In the genomic region with DNA sequence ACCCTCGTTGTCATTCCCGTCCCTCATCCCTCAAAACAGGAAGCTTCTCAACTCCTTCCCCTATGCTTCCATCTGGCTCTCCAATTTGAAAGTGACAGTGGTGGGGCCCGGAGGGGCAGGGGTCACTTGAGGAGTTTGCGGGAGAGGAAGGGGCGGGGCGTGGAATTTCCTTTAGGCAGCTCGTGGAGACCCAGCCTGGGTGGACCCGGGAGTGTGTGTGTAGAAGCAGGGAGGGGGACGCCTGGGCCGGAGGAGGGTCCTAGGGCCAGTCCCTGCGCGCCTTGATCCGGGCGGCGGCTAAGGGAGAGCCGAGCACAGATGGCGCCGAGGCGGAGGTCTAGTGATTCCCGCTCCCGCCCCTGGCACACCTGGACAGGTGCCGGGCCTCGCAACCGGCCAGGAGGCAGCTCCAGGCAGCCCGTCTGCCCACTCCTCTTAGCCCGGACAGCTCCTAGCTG, we compare ENCODE assay signal across 3 cellular contexts.
TF ChIP-seq lines count a peak whose summit lies in the region.

No MANE protein-coding gene starts in this region.

TF ChIP-seq in SK-N-SH, 30 proteins besides CTCF, POLR2A, EP300 and RAD21 (continued from another document):
- TF ChIP-seq EZH2phosphoT487 (IDR thresholded peaks at IDR 0.05; ENCODE audit: borderline replicate concordance, low read depth) (no peak), NFIC (IDR thresholded peaks at IDR 0.05; ENCODE audit: borderline replicate concordance) (no peak), MXI1 (IDR thresholded peaks at IDR 0.05; ENCODE audit: low read depth, low read length) (no peak)
- TF ChIP-seq, protein P1, sequence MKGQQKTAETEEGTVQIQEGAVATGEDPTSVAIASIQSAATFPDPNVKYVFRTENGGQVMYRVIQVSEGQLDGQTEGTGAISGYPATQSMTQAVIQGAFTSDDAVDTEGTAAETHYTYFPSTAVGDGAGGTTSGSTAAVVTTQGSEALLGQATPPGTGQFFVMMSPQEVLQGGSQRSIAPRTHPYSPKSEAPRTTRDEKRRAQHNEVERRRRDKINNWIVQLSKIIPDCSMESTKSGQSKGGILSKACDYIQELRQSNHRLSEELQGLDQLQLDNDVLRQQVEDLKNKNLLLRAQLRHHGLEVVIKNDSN (IDR thresholded peaks at IDR 0.05; ENCODE audit: borderline replicate concordance, low read depth) = no peak
- TF ChIP-seq, protein P2, sequence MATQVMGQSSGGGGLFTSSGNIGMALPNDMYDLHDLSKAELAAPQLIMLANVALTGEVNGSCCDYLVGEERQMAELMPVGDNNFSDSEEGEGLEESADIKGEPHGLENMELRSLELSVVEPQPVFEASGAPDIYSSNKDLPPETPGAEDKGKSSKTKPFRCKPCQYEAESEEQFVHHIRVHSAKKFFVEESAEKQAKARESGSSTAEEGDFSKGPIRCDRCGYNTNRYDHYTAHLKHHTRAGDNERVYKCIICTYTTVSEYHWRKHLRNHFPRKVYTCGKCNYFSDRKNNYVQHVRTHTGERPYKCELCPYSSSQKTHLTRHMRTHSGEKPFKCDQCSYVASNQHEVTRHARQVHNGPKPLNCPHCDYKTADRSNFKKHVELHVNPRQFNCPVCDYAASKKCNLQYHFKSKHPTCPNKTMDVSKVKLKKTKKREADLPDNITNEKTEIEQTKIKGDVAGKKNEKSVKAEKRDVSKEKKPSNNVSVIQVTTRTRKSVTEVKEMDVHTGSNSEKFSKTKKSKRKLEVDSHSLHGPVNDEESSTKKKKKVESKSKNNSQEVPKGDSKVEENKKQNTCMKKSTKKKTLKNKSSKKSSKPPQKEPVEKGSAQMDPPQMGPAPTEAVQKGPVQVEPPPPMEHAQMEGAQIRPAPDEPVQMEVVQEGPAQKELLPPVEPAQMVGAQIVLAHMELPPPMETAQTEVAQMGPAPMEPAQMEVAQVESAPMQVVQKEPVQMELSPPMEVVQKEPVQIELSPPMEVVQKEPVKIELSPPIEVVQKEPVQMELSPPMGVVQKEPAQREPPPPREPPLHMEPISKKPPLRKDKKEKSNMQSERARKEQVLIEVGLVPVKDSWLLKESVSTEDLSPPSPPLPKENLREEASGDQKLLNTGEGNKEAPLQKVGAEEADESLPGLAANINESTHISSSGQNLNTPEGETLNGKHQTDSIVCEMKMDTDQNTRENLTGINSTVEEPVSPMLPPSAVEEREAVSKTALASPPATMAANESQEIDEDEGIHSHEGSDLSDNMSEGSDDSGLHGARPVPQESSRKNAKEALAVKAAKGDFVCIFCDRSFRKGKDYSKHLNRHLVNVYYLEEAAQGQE (IDR thresholded peaks at IDR 0.05; ENCODE audit: low read depth, low read length) = no peak

TF ChIP-seq in SK-N-SH treated with all-trans-retinoic acid at 6 μM for 48 hours, 23 proteins besides CTCF, POLR2A, EP300 and RAD21:
- TF ChIP-seq, protein P3, sequence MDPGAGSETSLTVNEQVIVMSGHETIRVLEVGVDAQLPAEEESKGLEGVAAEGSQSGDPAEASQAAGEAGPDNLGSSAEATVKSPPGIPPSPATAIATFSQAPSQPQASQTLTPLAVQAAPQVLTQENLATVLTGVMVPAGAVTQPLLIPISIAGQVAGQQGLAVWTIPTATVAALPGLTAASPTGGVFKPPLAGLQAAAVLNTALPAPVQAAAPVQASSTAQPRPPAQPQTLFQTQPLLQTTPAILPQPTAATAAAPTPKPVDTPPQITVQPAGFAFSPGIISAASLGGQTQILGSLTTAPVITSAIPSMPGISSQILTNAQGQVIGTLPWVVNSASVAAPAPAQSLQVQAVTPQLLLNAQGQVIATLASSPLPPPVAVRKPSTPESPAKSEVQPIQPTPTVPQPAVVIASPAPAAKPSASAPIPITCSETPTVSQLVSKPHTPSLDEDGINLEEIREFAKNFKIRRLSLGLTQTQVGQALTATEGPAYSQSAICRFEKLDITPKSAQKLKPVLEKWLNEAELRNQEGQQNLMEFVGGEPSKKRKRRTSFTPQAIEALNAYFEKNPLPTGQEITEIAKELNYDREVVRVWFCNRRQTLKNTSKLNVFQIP (CRISPR knock-in tag; IDR thresholded peaks at IDR 0.05; ENCODE audit: borderline replicate concordance, low read depth) = no peak
TF ChIP-seq in SK-N-SH treated with all-trans-retinoic acid at 6 μM for 48 hours: peak in this region for 0.

TF ChIP-seq in WTC11, 78 proteins besides CTCF, POLR2A, EP300 and RAD21:
- TF ChIP-seq, protein P4, sequence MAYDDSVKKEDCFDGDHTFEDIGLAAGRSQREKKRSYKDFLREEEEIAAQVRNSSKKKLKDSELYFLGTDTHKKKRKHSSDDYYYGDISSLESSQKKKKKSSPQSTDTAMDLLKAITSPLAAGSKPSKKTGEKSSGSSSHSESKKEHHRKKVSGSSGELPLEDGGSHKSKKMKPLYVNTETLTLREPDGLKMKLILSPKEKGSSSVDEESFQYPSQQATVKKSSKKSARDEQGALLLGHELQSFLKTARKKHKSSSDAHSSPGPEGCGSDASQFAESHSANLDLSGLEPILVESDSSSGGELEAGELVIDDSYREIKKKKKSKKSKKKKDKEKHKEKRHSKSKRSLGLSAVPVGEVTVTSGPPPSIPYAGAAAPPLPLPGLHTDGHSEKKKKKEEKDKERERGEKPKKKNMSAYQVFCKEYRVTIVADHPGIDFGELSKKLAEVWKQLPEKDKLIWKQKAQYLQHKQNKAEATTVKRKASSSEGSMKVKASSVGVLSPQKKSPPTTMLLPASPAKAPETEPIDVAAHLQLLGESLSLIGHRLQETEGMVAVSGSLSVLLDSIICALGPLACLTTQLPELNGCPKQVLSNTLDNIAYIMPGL (CRISPR knock-in tag; IDR thresholded peaks at IDR 0.05) = no peak
- TF ChIP-seq, protein P5, sequence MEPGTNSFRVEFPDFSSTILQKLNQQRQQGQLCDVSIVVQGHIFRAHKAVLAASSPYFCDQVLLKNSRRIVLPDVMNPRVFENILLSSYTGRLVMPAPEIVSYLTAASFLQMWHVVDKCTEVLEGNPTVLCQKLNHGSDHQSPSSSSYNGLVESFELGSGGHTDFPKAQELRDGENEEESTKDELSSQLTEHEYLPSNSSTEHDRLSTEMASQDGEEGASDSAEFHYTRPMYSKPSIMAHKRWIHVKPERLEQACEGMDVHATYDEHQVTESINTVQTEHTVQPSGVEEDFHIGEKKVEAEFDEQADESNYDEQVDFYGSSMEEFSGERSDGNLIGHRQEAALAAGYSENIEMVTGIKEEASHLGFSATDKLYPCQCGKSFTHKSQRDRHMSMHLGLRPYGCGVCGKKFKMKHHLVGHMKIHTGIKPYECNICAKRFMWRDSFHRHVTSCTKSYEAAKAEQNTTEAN (CRISPR knock-in tag; IDR thresholded peaks at IDR 0.05) = no peak
